13 cellular contexts compared by ENCODE assay signal in the genomic region with DNA sequence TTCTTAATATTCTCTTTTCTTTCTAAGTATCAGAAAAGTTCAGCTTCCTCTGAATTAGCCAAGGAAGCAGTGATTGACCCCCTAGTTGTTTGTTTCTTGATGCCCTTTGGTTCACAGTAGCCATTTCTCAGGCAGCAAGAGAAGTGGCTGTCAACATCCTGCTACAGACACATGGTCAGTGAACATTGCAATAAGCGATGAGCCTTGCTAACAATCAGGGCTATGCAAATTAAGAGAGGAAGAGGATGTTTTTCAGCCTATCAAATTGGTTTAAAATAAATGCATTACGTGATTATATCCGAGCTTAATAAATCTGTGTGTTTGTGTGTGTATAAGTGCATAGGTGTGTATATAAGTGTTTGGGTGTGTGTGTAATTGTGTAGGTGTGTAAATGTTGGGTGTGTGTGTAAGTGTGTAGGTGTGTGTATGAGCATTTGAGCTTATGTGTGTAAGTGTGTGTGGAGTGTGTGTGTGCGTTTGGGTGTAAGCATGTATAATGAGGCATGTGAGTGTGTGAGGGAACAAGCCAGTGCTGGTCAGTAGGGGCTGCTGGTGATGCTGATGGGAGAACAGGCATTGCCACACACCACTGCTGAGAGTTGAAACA.
"Had no signal": no experiment of that assay in that cellular context is flagged by ENCODE, and none has a peak within 500 bp of the region (broad histone marks: within the 10 kb centered on the region; RNA-seq: fewer than 3 reads in every experiment).

No MANE protein-coding gene starts in this region.

- H3K4me1 ChIP-seq: parathyroid adenoma had no signal

- FAIRE-seq: frontal cortex had no signal

- H3K4me3 Mint-ChIP-seq: activated CD4-positive, alpha-beta memory T cell treated with anti-CD3 and anti-CD28 coated beads for 36 hours; activated naive CD4-positive, alpha-beta T cell treated with anti-CD3 and anti-CD28 coated beads for 36 hours; stimulated activated naive B cell treated with anti-CD40 and anti-IgM and Interleukin-4, amounts not matched to agents 10 μg/mL and 1 μg/mL and 100 μg/mL, for 72 hours; T-helper 2 cell treated with Interferon-gamma antibody and Interleukin-4, amounts not matched to agents 5 μg/mL and 100 μg/mL, for 36 hours had no signal

- ATAC-seq: heart left ventricle; left lung; stimulated activated naive B cell treated with anti-CD40 and anti-IgM and Interleukin-4, amounts not matched to agents 10 μg/mL and 1 μg/mL and 100 μg/mL, for 72 hours had no signal

- H3K4me3 ChIP-seq: adrenal gland, colonic mucosa, heart left ventricle, left lung, smooth muscle cell, tibial nerve had no signal

- H3K27ac Mint-ChIP-seq: activated CD4-positive, alpha-beta memory T cell treated with anti-CD3 and anti-CD28 coated beads for 36 hours; activated naive CD4-positive, alpha-beta T cell treated with anti-CD3 and anti-CD28 coated beads for 36 hours; stimulated activated naive B cell treated with anti-CD40 and anti-IgM and Interleukin-4, amounts not matched to agents 10 μg/mL and 1 μg/mL and 100 μg/mL, for 72 hours; T-helper 2 cell treated with Interferon-gamma antibody and Interleukin-4, amounts not matched to agents 5 μg/mL and 100 μg/mL, for 36 hours had no signal

- H3K9ac ChIP-seq: parathyroid adenoma had no signal

- H3K36me3 ChIP-seq: adrenal gland, colonic mucosa, heart left ventricle, left lung, tibial nerve had no signal

- H3K4me2 ChIP-seq: smooth muscle cell had no signal

- H3K79me2 ChIP-seq: parathyroid adenoma had no signal

- H3K27ac ChIP-seq: adrenal gland, colonic mucosa, left lung, parathyroid adenoma, tibial nerve had no signal

- H2AFZ ChIP-seq: parathyroid adenoma had no signal

- DNase-seq: activated CD4-positive, alpha-beta memory T cell treated with anti-CD3 and anti-CD28 coated beads for 36 hours; activated naive CD4-positive, alpha-beta T cell treated with anti-CD3 and anti-CD28 coated beads for 36 hours; adrenal gland; colonic mucosa; effector CD4-positive, alpha-beta T cell; heart left ventricle; left lung; stimulated activated naive B cell treated with anti-CD40 and anti-IgM and Interleukin-4, amounts not matched to agents 10 μg/mL and 1 μg/mL and 100 μg/mL, for 72 hours had no signal

- H3K27me3 ChIP-seq: adrenal gland, colonic mucosa, heart left ventricle, left lung, tibial nerve had no signal

- H3K9me3 ChIP-seq: adrenal gland, colonic mucosa, left lung, tibial nerve had no signal
